In the genomic region with DNA sequence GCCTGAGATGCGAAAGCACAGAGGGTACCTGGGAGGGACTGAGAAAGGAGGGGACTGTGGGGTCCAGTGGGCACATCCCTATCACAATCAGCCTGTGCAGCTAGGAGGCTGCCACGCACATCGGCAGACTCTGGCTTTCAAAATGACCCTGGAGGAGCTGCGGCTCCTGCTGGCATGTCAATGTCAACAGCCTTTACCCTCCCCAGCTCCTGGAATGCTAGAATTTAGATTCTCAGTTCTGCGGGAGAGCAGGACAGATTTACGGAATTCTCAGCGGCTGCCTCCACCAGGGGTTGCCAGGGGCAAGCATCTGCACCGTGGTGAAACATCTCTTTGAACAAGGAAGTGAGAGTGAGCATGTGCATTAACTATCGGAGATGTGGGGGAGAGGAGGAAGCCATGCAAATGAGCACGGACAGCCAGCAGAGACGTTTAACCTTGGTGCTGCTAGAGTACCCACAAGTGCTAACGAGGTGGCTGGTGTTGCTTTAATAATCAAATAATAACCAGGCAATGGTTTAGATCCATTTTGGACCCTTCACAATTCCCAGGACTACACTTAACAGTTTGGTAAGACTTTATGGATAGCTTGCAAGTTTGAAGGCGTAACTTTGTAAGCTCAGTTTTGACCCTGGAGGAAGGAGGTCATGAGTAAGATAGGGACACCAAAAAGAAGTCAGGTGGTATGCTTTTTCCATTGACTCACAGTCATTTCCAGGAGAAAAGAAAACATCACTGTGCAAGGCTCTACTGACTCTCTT, we compare ENCODE assay signal across 8 cellular contexts. TPM values are rescaled to one million over a fixed set of nuclear protein-coding genes. Genes with fewer than 3 reads are reported as not detected.
DNase-seq lines count a peak whose midpoint lies in the region; ATAC-seq and TF ChIP-seq lines count a peak whose summit lies in the region.

No MANE protein-coding gene starts in this region.

- CTCF ChIA-PET in T-cell (lab: Charles Lee): interaction anchor here (0.6 to 1.6 kb wide), 9 partner anchors 14 to 117 kb away, joined by 3 to 5 read pairs (median 3); no protein-coding TSS in a partner anchor

- TF ChIP-seq CTCF in astrocyte of the cerebellum (IDR thresholded peaks at IDR 0.05; ENCODE audit: low read depth, low read length, missing control alignments): peak; percentile 24
- no peak for TF ChIP-seq CTCF in lung (IDR thresholded peaks at IDR 0.05; ENCODE audit: control extremely low read depth, extremely low read depth)

- no peaks in the 10 kb centered on the region for H3K36me3 ChIP-seq in lung (ENCODE audit: control insufficient read depth in 2 of 2, insufficient read depth in 2 of 2, low read length in 2 of 2)
- no peaks in the 10 kb centered on the region for H3K36me3 ChIP-seq in HAP-1 (replicated peaks)

- H3K4me1 Mint-ChIP-seq in T-cell: peaks cover 48 to 64% (median 57%) of the 10 kb centered on the region in 3 donors

- no peaks in the 10 kb centered on the region for H3K27me3 ChIP-seq in lung (ENCODE audit: control insufficient read depth, insufficient read depth)
- H3K27me3 ChIP-seq in HAP-1 (ENCODE audit: low read depth): no peaks in the 10 kb centered on the region

- in situ Hi-C loops in astrocyte of the cerebellum (cut with HindIII; ENCODE audit: low sequenced_read_pairs) (loop anchor here (5.0 kb wide), 2 partner anchors 46 to 64 kb away; no protein-coding TSS in a partner anchor), HAP-1 (cut with MboI; ENCODE audit: low sequenced_read_pairs) (no loop called here)

- H3K27me3 Mint-ChIP-seq in T-cell: no peaks in the 10 kb centered on the region

- H3K27ac Mint-ChIP-seq in T-cell: peak overlapping the region; percentile 11 to 90

- H3K9me3 Mint-ChIP-seq in T-cell: no peaks in the 10 kb centered on the region

- peak; percentile 18 to 68 (median 40) for DNase-seq in T-cell
- no peak for DNase-seq in astrocyte of the cerebellum (ENCODE audit: low read depth)
- DNase-seq in lung (ENCODE audit: low spot score): peak; percentile 32
- peak; percentile 11 to 13 for DNase-seq in stimulated activated CD8-positive, alpha-beta memory T cell treated with anti-CD3 and anti-CD28 coated beads, Interleukin-2, amount 100 ng/mL, for 1 hour (ENCODE audit: low read depth in 2 of 2)
- no peak for DNase-seq in HAP-1 (ENCODE audit: low spot score in 2 of 2)
- no peak for DNase-seq in HT-29 (ENCODE audit: low spot score)

- POLR2A ChIA-PET in T-cell (lab: Charles Lee): no interaction called here

- H3K27ac ChIP-seq in lung (ENCODE audit: low read depth in 1 of 2, low read length in 1 of 2): no peak overlapping the region

- ATAC-seq in GM18907 (IDR thresholded peaks at IDR 0.05; ENCODE audit: unreplicated experiment): peak; percentile 98
- peak; percentile 90 for ATAC-seq in HG03039 (IDR thresholded peaks at IDR 0.05; ENCODE audit: unreplicated experiment)
- peak; percentile 88 to 97 (median 96) for ATAC-seq in T-cell (replicated peaks in 1 of 4)
- ATAC-seq in lung (ENCODE audit: insufficient read depth, low FRiP score): no peak

- 22 to 25% methylated on average over 13 of the region's 13 CpGs for WGBS in lung, 2 donors

- H3K9me3 ChIP-seq in lung (ENCODE audit: control insufficient read depth in 2 of 2, insufficient read depth in 1 of 2, low read length in 1 of 2) (peaks cover 0 to 9% of the 10 kb centered on the region in 2 donors), HAP-1 (no peaks in the 10 kb centered on the region)

- H3K4me1 ChIP-seq in lung (ENCODE audit: control insufficient read depth in 2 of 2, insufficient read depth in 2 of 2, low read length in 2 of 2) (peaks cover 0 to 12% of the 10 kb centered on the region in 2 donors), HAP-1 (no peaks in the 10 kb centered on the region)

- H3K4me3 ChIP-seq in astrocyte of the cerebellum (ENCODE audit: low read depth, low read length) (no peak overlapping the region), lung (no peak overlapping the region), HAP-1 (no peak overlapping the region)

- H3K36me3 Mint-ChIP-seq in T-cell: peaks cover 9% of the 10 kb centered on the region

- H3K4me3 Mint-ChIP-seq in T-cell: peak overlapping the region; percentile 70 to 80 (median 72)

RNA-seq across cellular contexts. Expression of a gene that starts 54.1 kb away (rescaled TPM):
- total RNA-seq in T-cell (10 to 100 TPM; 25.8 to 70.6 (median 57.8) TPM), lung (10 to 100 TPM; 10.1 to 11.5 TPM)
- polyA plus RNA-seq in lung: 1 to 10 TPM; 1.4 to 3.7 TPM
- total RNA-seq in HT-29 (2014; rRNA removed; shearing (Covaris generic)): 0.10 and 0.38 TPM in 2 replicates

Comparison
In these comparisons a context has a peak if more than half of its experiments do, and no peak if none do; other contexts are left out.
1. DNase-seq: peak in T-cell (34 of 34), lung (single experiment) and stimulated activated CD8-positive, alpha-beta memory T cell treated with anti-CD3 and anti-CD28 coated beads, Interleukin-2, amount 100 ng/mL, for 1 hour (2 of 2); none in astrocyte of the cerebellum (single experiment), HAP-1 (0 of 2) and HT-29 (single experiment).